ENCODE assay signal across 2 cellular contexts in genomic region chr15:40286061-40286532, GRCh38.
TF ChIP-seq lines count a peak whose summit lies in the region.

No MANE protein-coding gene starts in this region.

TF ChIP-seq in SK-N-SH, 30 proteins besides CTCF, POLR2A, EP300 and RAD21 (continued from another document):
- no peak for TF ChIP-seq MEF2A (IDR thresholded peaks at IDR 0.05; ENCODE audit: borderline replicate concordance, low read depth)
- no peak for TF ChIP-seq RFX5 (IDR thresholded peaks at IDR 0.05; ENCODE audit: low read length)
- no peak for TF ChIP-seq TAF1 (IDR thresholded peaks at IDR 0.05; ENCODE audit: borderline replicate concordance, low read depth, low read length)
- no peak for TF ChIP-seq GATA2 (CRISPR knock-in tag; IDR thresholded peaks at IDR 0.05)
- no peak for TF ChIP-seq RXRA (IDR thresholded peaks at IDR 0.05; ENCODE audit: borderline replicate concordance, low read depth)
- TF ChIP-seq TEAD4 (IDR thresholded peaks at IDR 0.05; ENCODE audit: borderline replicate concordance, insufficient read depth): no peak
- TF ChIP-seq USF2 (IDR thresholded peaks at IDR 0.05; ENCODE audit: borderline replicate concordance, low read depth, low read length): no peak

TF ChIP-seq in SK-N-SH treated with all-trans-retinoic acid at 6 μM for 48 hours, 23 proteins besides CTCF, POLR2A, EP300 and RAD21 (continued from another document):
- TF ChIP-seq TSHZ2 (CRISPR knock-in tag; IDR thresholded peaks at IDR 0.05) (no peak), PPARA (CRISPR knock-in tag; IDR thresholded peaks at IDR 0.05; ENCODE audit: borderline replicate concordance) (no peak), ZFP3 (CRISPR knock-in tag; IDR thresholded peaks at IDR 0.05) (no peak), GLIS3 (CRISPR knock-in tag; IDR thresholded peaks at IDR 0.05) (no peak), ARNTL (CRISPR knock-in tag; IDR thresholded peaks at IDR 0.05; ENCODE audit: borderline replicate concordance, low read depth) (no peak), ZC3H10 (CRISPR knock-in tag; IDR thresholded peaks at IDR 0.05) (no peak)
